1 cellular context compared by ENCODE assay signal in genomic region chr1:51302746-51303145, GRCh38.
TF ChIP-seq lines count a peak whose summit lies in the region.

No MANE protein-coding gene starts in this region.

TF ChIP-seq in IMR-90, 13 proteins besides CTCF, POLR2A, EP300 and RAD21:
- TF ChIP-seq MAFK (IDR thresholded peaks at IDR 0.05; ENCODE audit: low read depth, low read length) = no peak
